ENCODE assay signal across 22 cellular contexts in genomic region chr10:119282446-119282845, GRCh38.
DNase-seq lines count a peak whose midpoint lies in the region; ATAC-seq and TF ChIP-seq lines count a peak whose summit lies in the region.
"Had no signal": no experiment of that assay in that cellular context is flagged by ENCODE, and none has a peak within 500 bp of the region (broad histone marks: within the 10 kb centered on the region; RNA-seq: fewer than 3 reads in every experiment).

No MANE protein-coding gene starts in this region.

- no peak for TF ChIP-seq POLR2A in esophagus muscularis mucosa (IDR thresholded peaks at IDR 0.05; ENCODE audit: low read depth)

- H3K4me1 ChIP-seq in right atrium auricular region (peaks cover 0 to 91% of the 10 kb centered on the region in 2 donors), esophagus muscularis mucosa (peaks cover 69 to 97% (median 84%) of the 10 kb centered on the region in 4 donors), parathyroid adenoma (peaks cover 37% of the 10 kb centered on the region)

- H3K27ac ChIP-seq in right atrium auricular region, result peak overlapping the region; percentile 74 to 77
- peak overlapping the region; percentile 61 to 73 (median 68) for H3K27ac ChIP-seq in esophagus muscularis mucosa (replicated peaks in 1 of 4)
- peak overlapping the region; percentile 79 for H3K27ac ChIP-seq in parathyroid adenoma
- H3K27ac ChIP-seq: GM23248, SK-N-MC, suprapubic skin had no signal

- DNase-seq in right atrium auricular region (ENCODE audit: low spot score) (no peak), left cardiac atrium (no peak), esophagus muscularis mucosa (ENCODE audit: extremely low spot score) (no peak), NCI-H2227 (lab: John Stamatoyannopoulos, UW; ENCODE audit: unreplicated experiment) (no peak), activated gamma-delta T cell (lab: John Stamatoyannopoulos, UW) (no peak), NCI-H446 treated with DMSO at 0.1 percent for 48 hours (lab: John Stamatoyannopoulos, UW) (no peak)
- DNase-seq: activated CD4-positive, alpha-beta T cell treated with anti-CD3 and anti-CD28 coated beads, Interleukin-2, amount 50 U/mL, for 1 hour; activated CD8-positive, alpha-beta memory T cell treated with anti-CD3 and anti-CD28 coated beads, Interleukin-2, amount 50 U/mL, for 48 hours; activated gamma-delta T cell treated with Interleukin-2 at 50 U/mL for 16 hours; AML-193; anterior cingulate cortex; Calu3; effector CD8-positive, alpha-beta T cell; GM23248; KBM-7; natural killer cell; NCI-H187; NCI-H345 had no signal

- intact Hi-C loops in left cardiac atrium (cut with DNase I), result loop anchor here in 1 of 2 donors (5.0 kb wide), 1 partner anchor 55 kb away; no protein-coding TSS in a partner anchor
- intact Hi-C loops in esophagus muscularis mucosa (cut with DNase I), result no loop called here

- H3K4me3 ChIP-seq in right atrium auricular region, result no peak overlapping the region
- no peak overlapping the region for H3K4me3 ChIP-seq in esophagus muscularis mucosa
- H3K4me3 ChIP-seq in parathyroid adenoma (ENCODE audit: low read depth, low read length), result no peak overlapping the region
- H3K4me3 ChIP-seq: GM23248, prostate gland, SK-N-MC, suprapubic skin had no signal

- H3K9me3 ChIP-seq in right atrium auricular region, result no peaks in the 10 kb centered on the region
- no peaks in the 10 kb centered on the region for H3K9me3 ChIP-seq in esophagus muscularis mucosa
- no peaks in the 10 kb centered on the region for H3K9me3 ChIP-seq in parathyroid adenoma (ENCODE audit: control insufficient read depth, low read length)
- H3K9me3 ChIP-seq: prostate gland, suprapubic skin had no signal

- no peak overlapping the region for H3K9ac ChIP-seq in parathyroid adenoma
- H3K9ac ChIP-seq: GM23248 had no signal

- TF ChIP-seq CTCF in right atrium auricular region (IDR thresholded peaks at IDR 0.05) (no peak), esophagus muscularis mucosa (IDR thresholded peaks at IDR 0.05) (no peak), parathyroid adenoma (IDR thresholded peaks at IDR 0.05) (no peak)

- no peaks in the 10 kb centered on the region for H3K27me3 ChIP-seq in right atrium auricular region
- H3K27me3 ChIP-seq in esophagus muscularis mucosa, result no peaks in the 10 kb centered on the region
- H3K27me3 ChIP-seq in parathyroid adenoma (ENCODE audit: control insufficient read depth, insufficient read depth, low read length), result no peaks in the 10 kb centered on the region
- H3K27me3 ChIP-seq: suprapubic skin had no signal

- H3K36me3 ChIP-seq in right atrium auricular region (no peaks in the 10 kb centered on the region), esophagus muscularis mucosa (no peaks in the 10 kb centered on the region), parathyroid adenoma (ENCODE audit: control insufficient read depth, insufficient read depth, low read length) (no peaks in the 10 kb centered on the region)
- H3K36me3 ChIP-seq: prostate gland, suprapubic skin had no signal

- no peak overlapping the region for H2AFZ ChIP-seq in parathyroid adenoma
- H2AFZ ChIP-seq: GM23248 had no signal

- ATAC-seq in left cardiac atrium, result no peak
- ATAC-seq: natural killer cell had no signal

- no peak for TF ChIP-seq EP300 in esophagus muscularis mucosa (IDR thresholded peaks at IDR 0.05)

- no peak overlapping the region for H3K4me2 ChIP-seq in parathyroid adenoma (ENCODE audit: low read length)

- 97% methylated on average over 9 of the region's 9 CpGs for WGBS in esophagus muscularis mucosa

- peaks cover 72% of the 10 kb centered on the region for H3K79me2 ChIP-seq in parathyroid adenoma
